Comparison of ENCODE assay signal across 8 cellular contexts in the genomic region with DNA sequence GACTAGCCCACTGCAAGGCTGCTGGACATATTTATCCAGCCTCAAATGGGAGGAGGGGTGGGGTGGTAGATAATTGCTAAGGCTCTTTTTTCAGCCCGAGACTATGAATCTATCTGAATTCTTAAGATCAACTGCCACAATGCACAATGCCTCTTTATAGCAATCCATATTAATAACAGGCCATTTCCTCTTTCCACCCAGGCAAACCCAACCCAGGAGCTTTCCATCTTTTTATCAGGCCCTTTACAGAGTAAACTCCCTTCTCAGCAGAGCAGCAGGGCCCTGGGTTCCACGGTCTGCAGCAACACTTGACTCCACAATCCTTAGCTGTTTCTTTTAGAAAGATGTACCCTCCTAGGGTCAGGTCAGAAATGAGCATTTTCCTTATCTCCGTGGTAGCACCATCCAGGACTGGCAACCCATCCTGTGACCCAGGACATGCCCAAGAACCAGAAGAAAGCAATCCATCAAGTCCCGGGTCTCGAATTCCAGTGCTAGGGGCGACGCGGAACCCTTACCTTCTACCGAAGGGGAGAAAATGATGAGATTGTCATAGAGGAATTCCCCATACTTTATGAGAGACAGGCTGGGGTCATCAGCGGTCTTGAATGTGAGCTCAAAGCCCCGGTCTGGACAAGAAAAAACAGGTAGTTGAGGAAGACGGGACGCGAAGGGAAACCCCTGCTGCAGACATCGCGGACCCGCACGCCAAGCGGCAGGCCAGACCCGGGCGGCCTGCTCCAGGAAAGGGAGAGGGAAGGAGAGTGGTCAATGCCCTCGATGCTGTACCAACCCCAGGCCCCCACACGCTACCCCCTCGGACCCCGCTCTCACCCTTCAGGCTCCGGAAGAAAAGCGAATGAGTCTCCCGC. TPM values are rescaled to one million over a fixed set of nuclear protein-coding genes. Genes with fewer than 3 reads are reported as not detected.
DNase-seq lines count a peak whose midpoint lies in the region; ATAC-seq and TF ChIP-seq lines count a peak whose summit lies in the region.

No MANE protein-coding gene starts in this region.

- no peaks in the 10 kb centered on the region for H3K9me3 Mint-ChIP-seq in activated CD4-positive, alpha-beta T cell treated with anti-CD3 and anti-CD28 coated beads for 36 hours (ENCODE audit: low read depth)

- H3K9me3 ChIP-seq in MG63, result no peaks in the 10 kb centered on the region
- H3K9me3 ChIP-seq in mammary epithelial cell (replicated peaks; ENCODE audit: insufficient read depth, low read length), result no peaks in the 10 kb centered on the region
- no peaks in the 10 kb centered on the region for H3K9me3 ChIP-seq in mesenchymal stem cell (ENCODE audit: control insufficient read depth, low read length)

- H3K4me3 ChIP-seq in MG63, result peak overlapping the region; percentile 82
- H3K4me3 ChIP-seq in mammary epithelial cell (replicated peaks in 1 of 3; ENCODE audit: insufficient read depth in 1 of 3, low read depth in 2 of 3, low read length in 3 of 3), result peak overlapping the region; percentile 90 to 98 (median 95)
- H3K4me3 ChIP-seq in mesenchymal stem cell (ENCODE audit: insufficient read depth in 1 of 2, low read depth in 1 of 2, low read length in 2 of 2), result peak overlapping the region; percentile 91 to 92
- H3K4me3 ChIP-seq in urinary bladder (ENCODE audit: low read depth, low read length), result peak overlapping the region; percentile 76

- H2AFZ ChIP-seq in mammary epithelial cell (ENCODE audit: low read depth, low read length) (peak overlapping the region; percentile 93), mesenchymal stem cell (ENCODE audit: low read depth, low read length) (peak overlapping the region; percentile 78)

- no peak overlapping the region for H2BK12ac ChIP-seq in mesenchymal stem cell (ENCODE audit: low read length in 2 of 2)

- H3K9ac ChIP-seq in mammary epithelial cell (ENCODE audit: insufficient read depth, low read length) (peak overlapping the region; percentile 75), mesenchymal stem cell (ENCODE audit: low read length) (peak overlapping the region; percentile 90)

- peak overlapping the region; percentile 3 for H4K91ac ChIP-seq in mesenchymal stem cell (ENCODE audit: low read length)

- in situ Hi-C loops in mammary epithelial cell (cut with MboI; ENCODE audit: low sequenced_read_pairs in 2 of 2), result no loop called here

- BruUV-seq in mammary epithelial cell (replicated peaks; lab: Mats Ljungman, UMichigan), result TSS peak; percentile 48

- H3K4me1 ChIP-seq in mammary epithelial cell (ENCODE audit: insufficient read depth, low read length) (peaks cover 20% of the 10 kb centered on the region), mesenchymal stem cell (ENCODE audit: control insufficient read depth, insufficient read depth, low read depth, low read length) (peaks cover 10% of the 10 kb centered on the region), urinary bladder (ENCODE audit: insufficient read depth) (no peaks in the 10 kb centered on the region)

- H3K27me3 ChIP-seq in MG63 (no peaks in the 10 kb centered on the region), mammary epithelial cell (ENCODE audit: insufficient read depth, low read length) (no peaks in the 10 kb centered on the region), mesenchymal stem cell (ENCODE audit: control insufficient read depth in 1 of 2, insufficient read depth in 1 of 2, low read length in 2 of 2) (no peaks in the 10 kb centered on the region)

- H3K27ac Mint-ChIP-seq in activated CD4-positive, alpha-beta T cell treated with anti-CD3 and anti-CD28 coated beads for 36 hours, result peak overlapping the region; percentile 100

- H2BK120ac ChIP-seq in mesenchymal stem cell (ENCODE audit: low read depth, low read length), result peak overlapping the region; percentile 0

- peak overlapping the region; percentile 29 to 60 for H3K4ac ChIP-seq in mesenchymal stem cell (ENCODE audit: low read depth in 1 of 2, low read length in 2 of 2)

- H3K27ac ChIP-seq in mammary epithelial cell (ENCODE audit: insufficient read depth, low read depth, low read length), result peak overlapping the region; percentile 35
- H3K27ac ChIP-seq in mesenchymal stem cell (ENCODE audit: low read length, poor library complexity, severe bottlenecking), result peak overlapping the region; percentile 49
- no peak overlapping the region for H3K27ac ChIP-seq in urinary bladder (ENCODE audit: low read depth)

- peaks cover 57% of the 10 kb centered on the region for H3K79me2 ChIP-seq in mammary epithelial cell (ENCODE audit: insufficient read depth, low read length)

- H3K36me3 ChIP-seq in MG63 (peaks cover 42% of the 10 kb centered on the region), mammary epithelial cell (ENCODE audit: insufficient read depth, low read length) (peaks cover 9% of the 10 kb centered on the region), mesenchymal stem cell (ENCODE audit: control insufficient read depth in 1 of 2, insufficient read depth in 2 of 2, low read depth in 1 of 2, low read length in 2 of 2) (peaks cover 25 to 40% of the 10 kb centered on the region in 2 experiments), urinary bladder (ENCODE audit: insufficient read depth) (no peaks in the 10 kb centered on the region)

- H2AK5ac ChIP-seq in mesenchymal stem cell (ENCODE audit: low read length, severe bottlenecking), result no peak overlapping the region

- H3K27me3 Mint-ChIP-seq in activated CD4-positive, alpha-beta T cell treated with anti-CD3 and anti-CD28 coated beads for 36 hours, result no peaks in the 10 kb centered on the region

- H2BK5ac ChIP-seq in mesenchymal stem cell (ENCODE audit: low read depth, low read length, poor library complexity, severe bottlenecking), result no peak overlapping the region

- peak overlapping the region; percentile 82 for H4K8ac ChIP-seq in mesenchymal stem cell (ENCODE audit: low read length)

- H3K79me1 ChIP-seq in mesenchymal stem cell (replicated peaks; ENCODE audit: low read length, poor library complexity, severe bottlenecking), result peaks cover 14% of the 10 kb centered on the region

- H3K4me1 Mint-ChIP-seq in activated CD4-positive, alpha-beta T cell treated with anti-CD3 and anti-CD28 coated beads for 36 hours, result peaks cover 35% of the 10 kb centered on the region

- H3K14ac ChIP-seq in mesenchymal stem cell (ENCODE audit: low read length in 2 of 2), result peak overlapping the region in 1 of 2 experiments; percentile 76

- H4K20me1 ChIP-seq in mammary epithelial cell (ENCODE audit: insufficient read depth, low read length), result no peaks in the 10 kb centered on the region

- peak; percentile 1 for ATAC-seq in activated CD4-positive, alpha-beta T cell treated with anti-CD3 and anti-CD28 coated beads for 36 hours
- no peak for ATAC-seq in HG02763 (IDR thresholded peaks at IDR 0.05; ENCODE audit: unreplicated experiment)

- H3K18ac ChIP-seq in mesenchymal stem cell (ENCODE audit: low read depth in 1 of 2, low read length in 2 of 2), result peak overlapping the region; percentile 5 to 79

- peak; percentile 41 for DNase-seq in activated CD4-positive, alpha-beta T cell treated with anti-CD3 and anti-CD28 coated beads for 36 hours
- no peak for DNase-seq in activated CD4-positive, alpha-beta T cell treated with anti-CD3 and anti-CD28 coated beads for 1 hour
- DNase-seq in MG63 (no peak), mammary epithelial cell (no peak), mesenchymal stem cell (no peak), DMS114 treated with DMSO at 0.1 percent for 48 hours (lab: John Stamatoyannopoulos, UW; ENCODE audit: unreplicated experiment) (no peak)

- H3K36me3 Mint-ChIP-seq in activated CD4-positive, alpha-beta T cell treated with anti-CD3 and anti-CD28 coated beads for 36 hours (ENCODE audit: low read depth), result peaks cover 38% of the 10 kb centered on the region

- TF ChIP-seq CTCF in mammary epithelial cell (conservative IDR thresholded peaks at IDR 0.05 in 1 of 2, IDR thresholded peaks at IDR 0.05 in 1 of 2; ENCODE audit: extremely low read depth in 1 of 2, insufficient read depth in 1 of 2, low read depth in 1 of 2, low read length in 2 of 2), result no peak

- no peak overlapping the region for H3K23ac ChIP-seq in mesenchymal stem cell (ENCODE audit: low read length in 2 of 2)

- H3K4me2 ChIP-seq in mammary epithelial cell (ENCODE audit: insufficient read depth, low read depth, low read length) (peak overlapping the region; percentile 82), mesenchymal stem cell (ENCODE audit: low read length, poor library complexity, severe bottlenecking) (peak overlapping the region; percentile 53)

- CTCF ChIA-PET in activated CD4-positive, alpha-beta T cell treated with anti-CD3 and anti-CD28 coated beads for 36 hours (lab: Charles Lee), result interaction anchor here (0.8 to 5.2 kb wide), 8 partner anchors 15 to 535 kb away, joined by 3 to 24 read pairs (median 4); partner anchors contain the start of gene PINK1
- CTCF ChIA-PET in mammary epithelial cell (lab: Charles Lee; ENCODE audit: low non-redundant PET), result interaction anchor here (1.3 kb wide), 1 partner anchor 36 kb away, joined by 10 read pairs; no protein-coding TSS in a partner anchor

- peak overlapping the region; percentile 2 for H2BK15ac ChIP-seq in mesenchymal stem cell (ENCODE audit: low read depth, poor library complexity, severe bottlenecking)

- dilution Hi-C loops in mammary epithelial cell (cut with HindIII; ENCODE audit: low sequenced_read_pairs), result no loop called here

- POLR2A ChIA-PET in activated CD4-positive, alpha-beta T cell treated with anti-CD3 and anti-CD28 coated beads for 36 hours (lab: Charles Lee), result interaction anchor here (0.5 to 0.9 kb wide), 2 partner anchors 126 to 158 kb away, joined by 4 read pairs; partner anchors contain the start of gene HP1BP3

- WGBS in mammary epithelial cell (ENCODE audit: low coverage, missing lambda C conversion rate), result 3% methylated on average over 15 of the region's 28 CpGs
- WGBS in mesenchymal stem cell, result 7% methylated on average over 20 of the region's 28 CpGs
- WGBS in urinary bladder, result 3% methylated on average over 28 of the region's 28 CpGs

- peak overlapping the region; percentile 91 for H3K4me3 Mint-ChIP-seq in activated CD4-positive, alpha-beta T cell treated with anti-CD3 and anti-CD28 coated beads for 36 hours

- intact Hi-C loops in activated CD4-positive, alpha-beta T cell treated with anti-CD3 and anti-CD28 coated beads for 36 hours (cut with DNase I, micrococcal nuclease), result loop anchor here (1.0 to 5.0 kb wide), 10 partner anchors 27 to 778 kb away; partner anchors contain the start of genes PINK1 (in 2 of the 2), EIF4G3 (in 1 of the 2), MUL1 (in 1 of the 2) and OTUD3 (in 1 of the 2)
- intact Hi-C loops in mammary epithelial cell (cut with micrococcal nuclease), result loop anchor here (1.0 kb wide), 2 partner anchors 73 to 138 kb away; no protein-coding TSS in a partner anchor

RNA-seq across cellular contexts. Expression of gene DDOST, which starts 0.6 kb away (rescaled TPM):
- 100 to 1,000 TPM; 112 to 136 TPM for total RNA-seq in activated CD4-positive, alpha-beta T cell treated with anti-CD3 and anti-CD28 coated beads for 36 hours
- 307 and 434 TPM in 2 replicates for total RNA-seq in MG63 (2014; rRNA removed; shearing (Covaris generic); ENCODE audit: low replicate concordance)
- total RNA-seq in mammary epithelial cell, result 100 to 1,000 TPM; 181 to 238 TPM
- 320 TPM for polyA plus RNA-seq in mammary epithelial cell
- polyA minus RNA-seq in mammary epithelial cell, result 162 TPM
- polyA plus RNA-seq in mesenchymal stem cell (2013, experiment 1 of 2), result 286 TPM
- 285 TPM for polyA plus RNA-seq in mesenchymal stem cell (2013, experiment 2 of 2)
- 132 TPM for total RNA-seq in urinary bladder
- 169 TPM for polyA plus RNA-seq in urinary bladder

RNA-seq across cellular contexts. Expression of gene PINK1, which starts 27.3 kb away (rescaled TPM):
- total RNA-seq in activated CD4-positive, alpha-beta T cell treated with anti-CD3 and anti-CD28 coated beads for 36 hours, result 1 to 10 TPM; 2.5 to 3.2 TPM
- total RNA-seq in MG63 (2014; rRNA removed; shearing (Covaris generic); ENCODE audit: low replicate concordance), result 73.3 and 84.0 TPM in 2 replicates
- total RNA-seq in mammary epithelial cell (10 to 100 TPM; 57.2 to 90.0 TPM), urinary bladder (37.3 TPM)
- polyA plus RNA-seq in mammary epithelial cell (55.6 TPM), urinary bladder (112 TPM)
- polyA minus RNA-seq in mammary epithelial cell, result 23.6 TPM
- 22.9 TPM for polyA plus RNA-seq in mesenchymal stem cell (2013, experiment 1 of 2)
- polyA plus RNA-seq in mesenchymal stem cell (2013, experiment 2 of 2), result 22.7 TPM

RNA-seq across cellular contexts. Expression of gene KIF17, which starts 57.2 kb away (rescaled TPM):
- total RNA-seq in activated CD4-positive, alpha-beta T cell treated with anti-CD3 and anti-CD28 coated beads for 36 hours, result under 1 TPM in 1 of 2 experiments, not detected in 1; 0.25 TPM
- total RNA-seq in MG63 (2014; rRNA removed; shearing (Covaris generic); ENCODE audit: low replicate concordance), result 0.03 TPM in 1 of 2 replicates, not detected in the other
- under 1 TPM; 0.83 to 0.99 TPM for total RNA-seq in mammary epithelial cell
- 0.41 TPM for polyA plus RNA-seq in mammary epithelial cell
- not detected for polyA minus RNA-seq in mammary epithelial cell
- 3.7 TPM for polyA plus RNA-seq in mesenchymal stem cell (2013, experiment 1 of 2)
- 3.0 TPM for polyA plus RNA-seq in mesenchymal stem cell (2013, experiment 2 of 2)
- 2.0 TPM for total RNA-seq in urinary bladder
- 3.2 TPM for polyA plus RNA-seq in urinary bladder
